Comparison of ENCODE assay signal across 17 cellular contexts in the genomic region with DNA sequence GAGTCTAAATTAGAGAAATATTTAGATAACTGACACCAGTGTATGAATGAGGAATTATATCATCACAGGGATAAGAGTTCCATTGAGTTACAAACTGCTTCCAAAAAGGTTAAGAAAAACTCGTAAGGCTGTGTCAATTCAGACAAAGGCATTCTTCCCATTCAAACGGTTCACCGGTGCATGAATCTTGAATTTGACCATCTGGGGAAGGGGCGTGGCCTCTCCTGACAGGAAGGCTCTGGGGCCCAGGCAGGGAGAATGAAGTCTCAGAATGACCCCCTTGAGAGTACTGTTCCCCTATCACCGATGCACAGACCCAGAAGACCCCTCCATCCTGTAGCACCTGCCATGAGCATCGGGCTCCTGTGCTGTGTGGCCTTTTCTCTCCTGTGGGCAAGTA.
DNase-seq lines count a peak whose midpoint lies in the region; ATAC-seq and TF ChIP-seq lines count a peak whose summit lies in the region.
"Had no signal": no experiment of that assay in that cellular context is flagged by ENCODE, and none has a peak within 500 bp of the region (broad histone marks: within the 10 kb centered on the region; RNA-seq: fewer than 3 reads in every experiment).

No MANE protein-coding gene starts in this region.

- TF ChIP-seq CTCF in Loucy (conservative IDR thresholded peaks at IDR 0.05; ENCODE audit: low read length), result no peak
- TF ChIP-seq CTCF in activated CD8-positive, alpha-beta T cell treated with anti-CD3 and anti-CD28 coated beads for 36 hours (IDR thresholded peaks at IDR 0.05), result no peak
- TF ChIP-seq CTCF in neural crest cell (conservative IDR thresholded peaks at IDR 0.05), result no peak

- intact Hi-C loops in activated CD4-positive, alpha-beta T cell treated with anti-CD3 and anti-CD28 coated beads for 36 hours (cut with DNase I, micrococcal nuclease), result loop anchor here in 1 of 2 experiments (10.0 kb wide), 1 partner anchor 887 kb away; no protein-coding TSS in a partner anchor
- intact Hi-C loops in activated CD8-positive, alpha-beta T cell treated with anti-CD3 and anti-CD28 coated beads for 36 hours (cut with micrococcal nuclease), result no loop called here

- no peaks in the 10 kb centered on the region for H3K36me3 Mint-ChIP-seq in activated CD4-positive, alpha-beta T cell treated with anti-CD3 and anti-CD28 coated beads for 36 hours (ENCODE audit: low read depth)
- H3K36me3 Mint-ChIP-seq in activated CD8-positive, alpha-beta T cell treated with anti-CD3 and anti-CD28 coated beads for 36 hours (ENCODE audit: low read depth), result no peaks in the 10 kb centered on the region
- H3K36me3 Mint-ChIP-seq in neural crest cell (ENCODE audit: low read depth), result no peaks in the 10 kb centered on the region
- H3K36me3 Mint-ChIP-seq: CD14-positive monocyte, memory B cell had no signal

- H3K9ac ChIP-seq in Loucy (ENCODE audit: low read depth, low read length, poor library complexity, severe bottlenecking), result peak overlapping the region; percentile 60

- no peak overlapping the region for H3K27ac Mint-ChIP-seq in activated CD4-positive, alpha-beta T cell treated with anti-CD3 and anti-CD28 coated beads for 36 hours
- H3K27ac Mint-ChIP-seq in activated CD8-positive, alpha-beta T cell treated with anti-CD3 and anti-CD28 coated beads for 36 hours, result no peak overlapping the region
- peak overlapping the region; percentile 95 for H3K27ac Mint-ChIP-seq in neural crest cell (ENCODE audit: unreplicated experiment)
- H3K27ac Mint-ChIP-seq: CD14-positive monocyte; effector memory CD8-positive, alpha-beta T cell; memory B cell had no signal

- peaks cover 54% of the 10 kb centered on the region for H3K4me1 ChIP-seq in Loucy (ENCODE audit: insufficient read depth, low read length, poor library complexity, severe bottlenecking)
- H3K4me1 ChIP-seq: transverse colon had no signal

- H3K9me3 Mint-ChIP-seq in activated CD4-positive, alpha-beta T cell treated with anti-CD3 and anti-CD28 coated beads for 36 hours (ENCODE audit: low read depth), result no peaks in the 10 kb centered on the region
- H3K9me3 Mint-ChIP-seq in activated CD8-positive, alpha-beta T cell treated with anti-CD3 and anti-CD28 coated beads for 36 hours, result no peaks in the 10 kb centered on the region
- H3K9me3 Mint-ChIP-seq in neural crest cell, result no peaks in the 10 kb centered on the region
- H3K9me3 Mint-ChIP-seq: CD14-positive monocyte; effector memory CD8-positive, alpha-beta T cell; memory B cell; nephron had no signal

- no peaks in the 10 kb centered on the region for H3K79me2 ChIP-seq in Loucy (ENCODE audit: insufficient read depth, low read length)

- ATAC-seq in activated CD4-positive, alpha-beta T cell treated with anti-CD3 and anti-CD28 coated beads for 36 hours, result no peak
- ATAC-seq in activated CD8-positive, alpha-beta T cell treated with anti-CD3 and anti-CD28 coated beads for 36 hours, result no peak
- no peak for ATAC-seq in HG03196 (IDR thresholded peaks at IDR 0.05; ENCODE audit: unreplicated experiment)
- no peak for ATAC-seq in GM19395 (IDR thresholded peaks at IDR 0.05; ENCODE audit: unreplicated experiment)
- no peak for ATAC-seq in GM21717 (IDR thresholded peaks at IDR 0.05; ENCODE audit: unreplicated experiment)
- ATAC-seq: Right ventricle myocardium inferior had no signal

- no peaks in the 10 kb centered on the region for H3K9me2 ChIP-seq in Loucy (replicated peaks; ENCODE audit: low read depth, low read length)

- H3K36me3 ChIP-seq in Loucy (ENCODE audit: insufficient read depth, low read length), result no peaks in the 10 kb centered on the region
- H3K36me3 ChIP-seq: transverse colon had no signal

- no peaks in the 10 kb centered on the region for H3K9me3 ChIP-seq in Loucy (ENCODE audit: insufficient read depth, low read depth, low read length)
- H3K9me3 ChIP-seq: transverse colon had no signal

- DNase-seq in activated CD4-positive, alpha-beta T cell treated with anti-CD3 and anti-CD28 coated beads for 36 hours, result no peak
- no peak for DNase-seq in activated CD4-positive, alpha-beta T cell treated with anti-CD3 and anti-CD28 coated beads for 1 hour
- DNase-seq in activated CD8-positive, alpha-beta T cell treated with anti-CD3 and anti-CD28 coated beads for 36 hours, result no peak
- no peak for DNase-seq in neural crest cell (ENCODE audit: low read depth, low spot score)
- DNase-seq: cerebellar nuclear complex; effector memory CD8-positive, alpha-beta T cell; Karpas-422; NCI-H2227 treated with DMSO at 0.1 percent for 48 hours; transverse colon had no signal

- CTCF ChIA-PET in activated CD4-positive, alpha-beta T cell treated with anti-CD3 and anti-CD28 coated beads for 36 hours (lab: Charles Lee), result interaction anchor here (1.7 kb wide), 1 partner anchor 29 kb away, joined by 6 read pairs; no protein-coding TSS in a partner anchor
- CTCF ChIA-PET in activated CD8-positive, alpha-beta T cell treated with anti-CD3 and anti-CD28 coated beads for 36 hours (lab: Charles Lee), result no interaction called here

- POLR2A ChIA-PET in activated CD4-positive, alpha-beta T cell treated with anti-CD3 and anti-CD28 coated beads for 36 hours (lab: Charles Lee), result no interaction called here
- POLR2A ChIA-PET in activated CD8-positive, alpha-beta T cell treated with anti-CD3 and anti-CD28 coated beads for 36 hours (lab: Charles Lee), result interaction anchor here (1.0 kb wide), 1 partner anchor 477 kb away, joined by 3 read pairs; no protein-coding TSS in a partner anchor

- no peaks in the 10 kb centered on the region for H3K27me3 ChIP-seq in Loucy (ENCODE audit: insufficient read depth, low read length, poor library complexity, severe bottlenecking)
- H3K27me3 ChIP-seq: transverse colon had no signal

- H3K4me3 ChIP-seq in Loucy (ENCODE audit: low read length, poor library complexity, severe bottlenecking), result peak overlapping the region; percentile 48
- H3K4me3 ChIP-seq: transverse colon had no signal

- no peaks in the 10 kb centered on the region for H4K20me1 ChIP-seq in Loucy (ENCODE audit: insufficient read depth, low read length, poor library complexity, severe bottlenecking)

- peaks cover 17% of the 10 kb centered on the region for H3F3A ChIP-seq in Loucy (ENCODE audit: low read depth)

- H3K4me2 ChIP-seq in Loucy (ENCODE audit: low read depth, low read length, poor library complexity, severe bottlenecking), result peak overlapping the region; percentile 62

- H3K27me3 Mint-ChIP-seq in activated CD4-positive, alpha-beta T cell treated with anti-CD3 and anti-CD28 coated beads for 36 hours, result peaks cover 4% of the 10 kb centered on the region
- peaks cover 9% of the 10 kb centered on the region for H3K27me3 Mint-ChIP-seq in activated CD8-positive, alpha-beta T cell treated with anti-CD3 and anti-CD28 coated beads for 36 hours
- no peaks in the 10 kb centered on the region for H3K27me3 Mint-ChIP-seq in neural crest cell (ENCODE audit: low read depth)

- H2AFZ ChIP-seq in Loucy (ENCODE audit: low read length), result peak overlapping the region; percentile 1; the same call in 1 of the 2 replicates

- peaks cover 20% of the 10 kb centered on the region for H3K4me1 Mint-ChIP-seq in activated CD4-positive, alpha-beta T cell treated with anti-CD3 and anti-CD28 coated beads for 36 hours
- H3K4me1 Mint-ChIP-seq in activated CD8-positive, alpha-beta T cell treated with anti-CD3 and anti-CD28 coated beads for 36 hours (ENCODE audit: low read depth), result peaks cover 16% of the 10 kb centered on the region
- peaks cover 51% of the 10 kb centered on the region for H3K4me1 Mint-ChIP-seq in neural crest cell
- H3K4me1 Mint-ChIP-seq: memory B cell had no signal

- H3K4me3 Mint-ChIP-seq in activated CD4-positive, alpha-beta T cell treated with anti-CD3 and anti-CD28 coated beads for 36 hours, result peak overlapping the region; percentile 29
- peak overlapping the region; percentile 29 for H3K4me3 Mint-ChIP-seq in activated CD8-positive, alpha-beta T cell treated with anti-CD3 and anti-CD28 coated beads for 36 hours
- H3K4me3 Mint-ChIP-seq in neural crest cell, result peak overlapping the region; percentile 54
- H3K4me3 Mint-ChIP-seq: CD14-positive monocyte, memory B cell, nephron had no signal
